Comparison of ENCODE assay signal across 8 cellular contexts in genomic region chr12:21657336-21658077, GRCh38. TPM values are rescaled to one million over a fixed set of nuclear protein-coding genes. Genes with fewer than 3 reads are reported as not detected.
DNase-seq lines count a peak whose midpoint lies in the region; ATAC-seq, FAIRE-seq and TF ChIP-seq lines count a peak whose summit lies in the region.

TSS of gene LDHB (minus strand) at chr12:21657842. CDS start at chr12:21654671, 3,171 bp downstream.

- peaks cover 8% of the 10 kb centered on the region for H3K4me1 ChIP-seq in keratinocyte (ENCODE audit: control insufficient read depth, extremely low read depth, insufficient read depth, low read length)

- TF ChIP-seq CTCF in keratinocyte (optimal IDR thresholded peaks at IDR 0.05 in 1 of 3, IDR thresholded peaks at IDR 0.05 in 1 of 3, conservative IDR thresholded peaks at IDR 0.05 in 1 of 3; ENCODE audit: extremely low read depth in 1 of 3, insufficient read depth in 2 of 3, low read length in 3 of 3), result no peak

- H3K27me3 ChIP-seq in keratinocyte (ENCODE audit: control insufficient read depth, extremely low read depth, insufficient read depth, low read length), result no peaks in the 10 kb centered on the region

- no peaks in the 10 kb centered on the region for H3K9me1 ChIP-seq in keratinocyte (ENCODE audit: control insufficient read depth, extremely low read depth, insufficient read depth, low read length)

- peaks cover 4 to 13% of the 10 kb centered on the region in 2 experiments for H3K36me3 ChIP-seq in keratinocyte (ENCODE audit: control insufficient read depth in 2 of 2, extremely low read depth in 1 of 2, insufficient read depth in 2 of 2, low read length in 2 of 2)

- H4K20me1 ChIP-seq in keratinocyte (ENCODE audit: control insufficient read depth, extremely low read depth, insufficient read depth, low read length), result no peaks in the 10 kb centered on the region

- peaks cover 49% of the 10 kb centered on the region for H3K79me2 ChIP-seq in keratinocyte (ENCODE audit: control insufficient read depth, insufficient read depth, low read length)

- peak within 1 kb of the TSS; percentile 77 for H3K27ac ChIP-seq in keratinocyte (ENCODE audit: control insufficient read depth, insufficient read depth, low read length)

- peak; percentile 91 for FAIRE-seq in keratinocyte (lab: Jason Lieb, UNC)

- peak within 1 kb of the TSS; percentile 90 for H2AFZ ChIP-seq in keratinocyte (ENCODE audit: control insufficient read depth, low read length)

- peak; percentile 97 for ATAC-seq in GM18909 (IDR thresholded peaks at IDR 0.05; ENCODE audit: poor library complexity, unreplicated experiment)
- peak; percentile 92 for ATAC-seq in HG03175 (IDR thresholded peaks at IDR 0.05; ENCODE audit: unreplicated experiment)
- ATAC-seq in activated CD4-positive, CD25-positive, alpha-beta regulatory T cell treated with anti-CD3 and anti-CD28 coated beads, Interleukin-2, amount 50 U/mL, for 24 hours, result peak; percentile 96 to 97

- dilution Hi-C loops in keratinocyte (cut with MboI; ENCODE audit: extremely low pct_ligation_motif_present, low sequenced_read_pairs), result no loop called here

- peak within 1 kb of the TSS; percentile 70 to 91 (median 84) for H3K4me3 ChIP-seq in keratinocyte (ENCODE audit: control insufficient read depth in 2 of 3, extremely low read depth in 1 of 3, insufficient read depth in 2 of 3, low read depth in 1 of 3, low read length in 3 of 3)

- no peaks in the 10 kb centered on the region for H3K9me3 ChIP-seq in keratinocyte (ENCODE audit: control insufficient read depth, low read depth, low read length)

- peak within 1 kb of the TSS; percentile 89 for H3K9ac ChIP-seq in keratinocyte (ENCODE audit: control insufficient read depth, extremely low read depth, insufficient read depth, low read length)

- DNase-seq in AG08396 (ENCODE audit: low spot score) (peak; percentile 89), NCI-H446 treated with DMSO at 0.1 percent for 48 hours (lab: John Stamatoyannopoulos, UW) (peak; percentile 88), cerebellar nuclear complex (lab: John Stamatoyannopoulos, UW) (peak; percentile 6 to 70), keratinocyte (ENCODE audit: low read depth, low spot score) (peak; percentile 46)
- peak; percentile 93 to 94 for DNase-seq in stimulated activated CD4-positive, alpha-beta T cell treated with anti-CD3 and anti-CD28 coated beads, Interleukin-15, amount 100 ng/mL, for 48 hours (ENCODE audit: low read depth in 2 of 2)

- H3K4me2 ChIP-seq in keratinocyte (ENCODE audit: control insufficient read depth, extremely low read depth, insufficient read depth, low read depth, low read length), result peak within 1 kb of the TSS; percentile 83

RNA-seq across cellular contexts. Expression of gene LDHB, which starts in this region (rescaled TPM):
- polyA plus RNA-seq in keratinocyte, result 500 to 1,063 TPM (median 707 TPM) in 3 replicates
- 176 TPM for polyA plus RNA-seq in keratinocyte (2011; ENCODE audit: low read depth)
- polyA plus RNA-seq in keratinocyte (2011; cell fraction: cytosol; rRNA removed), result 545 and 798 TPM in 2 replicates
- 268 and 395 TPM in 2 replicates for polyA plus RNA-seq in keratinocyte (2011; cell fraction: nucleus; rRNA removed)
- polyA plus RNA-seq in keratinocyte (2012; ENCODE audit: low replicate concordance), result 158 and 613 TPM in 2 replicates
- polyA minus RNA-seq in keratinocyte, result 128 to 680 TPM (median 293 TPM) in 3 replicates
- 242 TPM for polyA minus RNA-seq in keratinocyte (2011; cell fraction: cytosol; rRNA and poly(A)+ RNA removed)
- polyA minus RNA-seq in keratinocyte (2011; cell fraction: nucleus; rRNA and poly(A)+ RNA removed), result 69.4 and 137 TPM in 2 replicates

Comparison
In these comparisons a context has a peak if more than half of its experiments do, and no peak if none do; other contexts are left out.
1. Peak in every context shown above with its lines: DNase-seq, ATAC-seq, H3K4me3 ChIP-seq and H3K27ac ChIP-seq.
2. DNase-seq: peak in every context shown above with its lines; median percentile 94 in stimulated activated CD4-positive, alpha-beta T cell treated with anti-CD3 and anti-CD28 coated beads, Interleukin-15, amount 100 ng/mL, for 48 hours; 89 in AG08396; 88 in NCI-H446 treated with DMSO at 0.1 percent for 48 hours; 46 in keratinocyte; 38 in cerebellar nuclear complex.